In the genomic region with DNA sequence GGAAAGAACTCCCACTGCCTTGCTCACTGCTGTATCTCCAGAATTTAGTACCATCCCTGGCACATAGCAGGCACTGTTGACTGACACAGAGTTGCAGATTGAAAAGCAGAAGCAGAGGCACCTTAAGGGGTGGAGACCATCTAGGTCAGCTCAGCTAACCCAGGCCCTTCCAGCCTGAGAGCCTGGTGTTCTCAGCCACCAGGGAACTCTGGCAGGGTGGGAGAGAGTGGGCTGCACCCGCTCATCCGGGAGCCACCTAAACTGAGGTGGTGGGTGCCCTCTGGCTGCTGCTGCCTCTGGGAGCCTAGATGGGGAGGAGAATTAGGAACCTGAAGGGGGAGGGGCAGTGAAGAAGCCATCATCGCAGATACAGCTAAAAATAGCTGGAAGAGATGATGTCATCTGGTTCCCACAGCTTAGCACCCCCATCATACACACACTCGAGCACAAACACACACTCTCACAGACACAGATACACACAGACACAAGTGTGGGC, we compare ENCODE assay signal across 9 cellular contexts. TPM values are rescaled to one million over a fixed set of nuclear protein-coding genes. Genes with fewer than 3 reads are reported as not detected.
DNase-seq lines count a peak whose midpoint lies in the region; ATAC-seq and TF ChIP-seq lines count a peak whose summit lies in the region.
"Had no signal": no experiment of that assay in that cellular context is flagged by ENCODE, and none has a peak within 500 bp of the region (broad histone marks: within the 10 kb centered on the region; RNA-seq: fewer than 3 reads in every experiment).

No MANE protein-coding gene starts in this region.

- DNase-seq in SIG-M5 treated with dmso at 0.1 percent for 504 hours (lab: John Stamatoyannopoulos, UW; ENCODE audit: unreplicated experiment) (peak; percentile 22), SIG-M5 (lab: John Stamatoyannopoulos, UW) (no peak), Panc1 (ENCODE audit: low read depth, low spot score) (no peak), left ventricle myocardium inferior (no peak), superior temporal gyrus (ENCODE audit: extremely low spot score) (peak; percentile 69), NCI-H128 (lab: John Stamatoyannopoulos, UW; ENCODE audit: unreplicated experiment) (no peak), COLO829 (ENCODE audit: low spot score) (no peak), activated gamma-delta T cell treated with Interleukin-2 at 50 U/mL for 16 hours (no peak)

- in situ Hi-C loops in Panc1 (cut with HindIII; ENCODE audit: low pct_unique_long_range_greater_than_20kb, low sequenced_read_pairs) = no loop called here

- CTCF ChIA-PET in Panc1 (lab: Charles Lee) = interaction anchor here (1.6 kb wide), 1 partner anchor 8 kb away, joined by 5 read pairs; no protein-coding TSS in a partner anchor

- no TSS peak for BruUV-seq in Panc1 (replicated peaks; lab: Mats Ljungman, UMichigan)

- TF ChIP-seq CTCF in Panc1 (IDR thresholded peaks at IDR 0.05) = no peak
- TF ChIP-seq CTCF in left ventricle myocardium inferior (IDR thresholded peaks at IDR 0.05; ENCODE audit: borderline replicate concordance) = no peak

- no peak for ATAC-seq in Panc1

- H3K27ac ChIP-seq in Panc1 (ENCODE audit: low read length) (0 out of 2 replicates have a peak overlapping the region, but pooled peaks have one; percentile 23), left ventricle myocardium inferior (replicated peaks) (peak overlapping the region; percentile 80)

- no peaks in the 10 kb centered on the region for H3K36me3 ChIP-seq in Panc1 (ENCODE audit: control insufficient read depth, insufficient read depth, low read length)
- H3K36me3 ChIP-seq in left ventricle myocardium inferior = no peaks in the 10 kb centered on the region

- H3K4me1 ChIP-seq in Panc1 (ENCODE audit: control insufficient read depth, insufficient read depth, low read length) (peaks cover 18% of the 10 kb centered on the region), left ventricle myocardium inferior (peaks cover 70% of the 10 kb centered on the region)

- H3K4me3 ChIP-seq in Panc1 (ENCODE audit: low read depth in 2 of 2, low read length in 2 of 2) (no peak overlapping the region), left ventricle myocardium inferior (peak overlapping the region; percentile 12)

- no peaks in the 10 kb centered on the region for H3K27me3 ChIP-seq in Panc1 (ENCODE audit: control insufficient read depth, insufficient read depth, low read length)
- H3K27me3 ChIP-seq in left ventricle myocardium inferior (ENCODE audit: low read depth) = no peaks in the 10 kb centered on the region

- intact Hi-C loops in Panc1 (cut with micrococcal nuclease; ENCODE audit: unreplicated experiment) = no loop called here
- intact Hi-C loops in left ventricle myocardium inferior (cut with micrococcal nuclease) = loop anchor here (5.0 kb wide), 1 partner anchor 41 kb away; a partner anchor contains a TSS

- POLR2A ChIA-PET in Panc1 (lab: Charles Lee) = no interaction called here

- H3K9me3 ChIP-seq in Panc1 (ENCODE audit: control insufficient read depth, insufficient read depth, low read depth, low read length) (no peaks in the 10 kb centered on the region), left ventricle myocardium inferior (replicated peaks) (no peaks in the 10 kb centered on the region)

RNA-seq across cellular contexts. Expression of a gene that starts 1.5 kb away (rescaled TPM):
- total RNA-seq in Panc1 (2021; ENCODE audit: unreplicated experiment) = 26.1 TPM
- polyA plus RNA-seq in Panc1 (2012; ENCODE audit: insufficient read length) = 15.5 TPM
- 1.4 TPM for total RNA-seq in left ventricle myocardium inferior

RNA-seq across cellular contexts. Expression of a gene that starts 2.9 kb away (rescaled TPM):
- not detected for total RNA-seq in Panc1 (2021; ENCODE audit: unreplicated experiment)
- not detected for polyA plus RNA-seq in Panc1 (2012; ENCODE audit: insufficient read length)
- total RNA-seq in left ventricle myocardium inferior = not detected
- polyA plus RNA-seq: BJ had no signal

RNA-seq across cellular contexts. Expression of a gene that starts 24.8 kb away (rescaled TPM):
- total RNA-seq in Panc1 (2021; ENCODE audit: unreplicated experiment) = 178 TPM
- polyA plus RNA-seq in Panc1 (2012; ENCODE audit: insufficient read length) = 145 TPM
- total RNA-seq in left ventricle myocardium inferior = 142 TPM

RNA-seq across cellular contexts. Expression of a gene that starts 29.7 kb away (rescaled TPM):
- total RNA-seq in Panc1 (2021; ENCODE audit: unreplicated experiment) = 3.5 TPM
- 1.9 TPM for polyA plus RNA-seq in Panc1 (2012; ENCODE audit: insufficient read length)
- total RNA-seq in left ventricle myocardium inferior = 11.6 TPM

RNA-seq across cellular contexts. Expression of a gene that starts 41.0 kb away (rescaled TPM):
- total RNA-seq in Panc1 (2021; ENCODE audit: unreplicated experiment) (36.3 TPM), left ventricle myocardium inferior (32.7 TPM)
- polyA plus RNA-seq in Panc1 (2012; ENCODE audit: insufficient read length) = 11.3 TPM

Comparison
In these comparisons a context has a peak if more than half of its experiments do, and no peak if none do; other contexts are left out.
1. DNase-seq: peak in SIG-M5 treated with dmso at 0.1 percent for 504 hours (single experiment) and superior temporal gyrus (single experiment); none in SIG-M5 (single experiment), Panc1 (single experiment), left ventricle myocardium inferior (single experiment), NCI-H128 (single experiment), COLO829 (single experiment) and activated gamma-delta T cell treated with Interleukin-2 at 50 U/mL for 16 hours (single experiment).
2. RNA of a gene that starts 1.5 kb away (total RNA-seq): 26.1 TPM in Panc1 (single experiment); 1.4 TPM in left ventricle myocardium inferior (single experiment); every median in the first group is over 10 times any median in the second.